In genomic region chr5:14125262-14125661, GRCh38 we compare ENCODE assay signal across 3 cellular contexts.
TF ChIP-seq lines count a peak whose summit lies in the region.

No MANE protein-coding gene starts in this region.

TF ChIP-seq in A549, 52 proteins besides CTCF, POLR2A, EP300 and RAD21:
- TF ChIP-seq PHF8 (IDR thresholded peaks at IDR 0.05; ENCODE audit: borderline replicate concordance, low read depth), result no peak
- TF ChIP-seq USF2 (IDR thresholded peaks at IDR 0.05), result 0 out of 2 replicates have a peak, but pooled peaks have one; percentile 18

TF ChIP-seq in GM23338, 12 proteins besides CTCF, POLR2A, EP300 and RAD21:
- TF ChIP-seq STAT1 (IDR thresholded peaks at IDR 0.05; ENCODE audit: unreplicated experiment) (no peak), ZNF114 (CRISPR knock-in tag; IDR thresholded peaks at IDR 0.05) (no peak), EZH2 (IDR thresholded peaks at IDR 0.05; ENCODE audit: low read depth, unreplicated experiment) (no peak), CREB1 (CRISPR knock-in tag; IDR thresholded peaks at IDR 0.05; ENCODE audit: low read depth) (no peak), JUNB (IDR thresholded peaks at IDR 0.05; ENCODE audit: unreplicated experiment) (no peak), ZNF331 (CRISPR knock-in tag; IDR thresholded peaks at IDR 0.05; ENCODE audit: low read depth) (no peak), NANOG (IDR thresholded peaks at IDR 0.05; ENCODE audit: borderline replicate concordance) (no peak), REST (IDR thresholded peaks at IDR 0.05; ENCODE audit: unreplicated experiment) (no peak), ZNF462 (CRISPR knock-in tag; IDR thresholded peaks at IDR 0.05) (no peak), POLR2AphosphoS5 (IDR thresholded peaks at IDR 0.05; ENCODE audit: low read depth) (no peak), ETS1 (IDR thresholded peaks at IDR 0.05) (no peak), EZH2phosphoT487 (IDR thresholded peaks at IDR 0.05; ENCODE audit: unreplicated experiment) (no peak)

TF ChIP-seq in H1, 55 proteins besides CTCF, POLR2A, EP300 and RAD21:
- TF ChIP-seq BCL11A (IDR thresholded peaks at IDR 0.05; ENCODE audit: low read depth in 2 of 2, low read length in 2 of 2) (no peak), TEAD4 (IDR thresholded peaks at IDR 0.05; ENCODE audit: low read depth, low read length) (no peak), CHD7 (IDR thresholded peaks at IDR 0.05; ENCODE audit: insufficient replicate concordance, low read length) (no peak), NANOG (IDR thresholded peaks at IDR 0.05; ENCODE audit: insufficient read depth, low read depth, low read length, poor library complexity, severe bottlenecking) (no peak), KDM4A (IDR thresholded peaks at IDR 0.05; ENCODE audit: low read depth, low read length, severe bottlenecking) (no peak), RFX5 (IDR thresholded peaks at IDR 0.05; ENCODE audit: borderline replicate concordance, low read depth, low read length) (no peak), SUZ12 (IDR thresholded peaks at IDR 0.05; ENCODE audit: low read length) (no peak), SIX5 (IDR thresholded peaks at IDR 0.05; ENCODE audit: low read depth, low read length) (peak; percentile 22; the same call in 1 of the 2 replicates), BRCA1 (IDR thresholded peaks at IDR 0.05; ENCODE audit: low read depth, low read length) (no peak), TBP (IDR thresholded peaks at IDR 0.05; ENCODE audit: low read depth, low read length) (no peak), PHF8 (conservative IDR thresholded peaks at IDR 0.05; ENCODE audit: low read depth, low read length) (no peak), USF2 (IDR thresholded peaks at IDR 0.05; ENCODE audit: low read length) (peak; percentile 59), KDM1A (IDR thresholded peaks at IDR 0.05; ENCODE audit: borderline replicate concordance, low read length) (no peak), ATF2 (IDR thresholded peaks at IDR 0.05; ENCODE audit: low read length) (no peak)
